In the genomic region with DNA sequence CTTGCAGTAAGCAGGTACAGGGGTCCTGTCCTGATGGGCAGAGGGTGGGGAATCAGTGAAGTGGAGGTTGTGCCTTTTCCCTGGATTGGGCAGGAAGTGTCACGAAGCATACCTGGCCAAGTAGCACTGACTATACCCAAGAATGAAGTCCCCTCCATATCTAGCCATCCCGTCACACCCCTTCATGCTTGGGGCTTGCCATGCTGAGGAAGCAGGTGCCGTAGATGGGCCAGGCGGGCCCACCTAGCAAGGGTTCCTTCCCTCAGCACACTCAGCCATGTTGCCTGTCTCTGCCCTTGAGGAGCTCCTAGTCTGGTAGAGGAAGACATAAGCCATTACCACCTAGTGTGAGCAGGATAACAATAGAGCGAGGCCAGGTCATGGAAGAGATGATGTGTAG, we compare ENCODE assay signal across 21 cellular contexts. TPM values are rescaled to one million over a fixed set of nuclear protein-coding genes. Genes with fewer than 3 reads are reported as not detected.
DNase-seq lines count a peak whose midpoint lies in the region; ATAC-seq, FAIRE-seq and TF ChIP-seq lines count a peak whose summit lies in the region.
"Had no signal": no experiment of that assay in that cellular context is flagged by ENCODE, and none has a peak within 500 bp of the region (broad histone marks: within the 10 kb centered on the region; RNA-seq: fewer than 3 reads in every experiment).

No MANE protein-coding gene starts in this region.

- H3K27me3 ChIP-seq in bronchial epithelial cell (ENCODE audit: control insufficient read depth, insufficient read depth, low read length) (no peaks in the 10 kb centered on the region), sigmoid colon (no peaks in the 10 kb centered on the region), BE2C (no peaks in the 10 kb centered on the region)
- H3K27me3 ChIP-seq: SJCRH30 had no signal

- no peaks in the 10 kb centered on the region for H3K27me3 Mint-ChIP-seq in activated naive CD4-positive, alpha-beta T cell treated with anti-CD3 and anti-CD28 coated beads for 36 hours (ENCODE audit: low read depth)
- no peaks in the 10 kb centered on the region for H3K27me3 Mint-ChIP-seq in Calu3 (ENCODE audit: unreplicated experiment)

- TF ChIP-seq CTCF in Calu3 (IDR thresholded peaks at IDR 0.05; ENCODE audit: unreplicated experiment) (no peak), bronchial epithelial cell (IDR thresholded peaks at IDR 0.05; ENCODE audit: insufficient read depth, low read length, severe bottlenecking) (no peak), sigmoid colon (IDR thresholded peaks at IDR 0.05) (no peak), BE2C (IDR thresholded peaks at IDR 0.05; ENCODE audit: low read depth, low read length) (no peak)

- CTCF ChIA-PET in activated naive CD4-positive, alpha-beta T cell treated with anti-CD3 and anti-CD28 coated beads for 36 hours (lab: Charles Lee) = interaction anchor here (0.9 kb wide), 1 partner anchor 163 kb away, joined by 5 read pairs; no protein-coding TSS in a partner anchor
- CTCF ChIA-PET in Calu3 (lab: Charles Lee) = interaction anchor here (0.5 kb wide), 1 partner anchor 16 kb away, joined by 3 read pairs; no protein-coding TSS in a partner anchor

- H3K9me3 Mint-ChIP-seq in activated naive CD4-positive, alpha-beta T cell treated with anti-CD3 and anti-CD28 coated beads, Interleukin-2, amount 50 U/mL, for 72 hours = no peaks in the 10 kb centered on the region
- no peaks in the 10 kb centered on the region for H3K9me3 Mint-ChIP-seq in activated naive CD4-positive, alpha-beta T cell treated with anti-CD3 and anti-CD28 coated beads for 36 hours
- H3K9me3 Mint-ChIP-seq in Calu3 (ENCODE audit: low read depth, unreplicated experiment) = no peaks in the 10 kb centered on the region

- TF ChIP-seq EP300 in sigmoid colon (IDR thresholded peaks at IDR 0.05) = no peak

- H3K9me3 ChIP-seq in sigmoid colon = no peaks in the 10 kb centered on the region
- H3K9me3 ChIP-seq in BE2C = no peaks in the 10 kb centered on the region
- H3K9me3 ChIP-seq: A549, SJCRH30 had no signal

- H3K36me3 ChIP-seq in bronchial epithelial cell (ENCODE audit: control insufficient read depth, insufficient read depth, low read length) = peaks cover 14% of the 10 kb centered on the region
- peaks cover 0 to 83% (median 34%) of the 10 kb centered on the region in 4 donors for H3K36me3 ChIP-seq in sigmoid colon
- peaks cover 24% of the 10 kb centered on the region for H3K36me3 ChIP-seq in BE2C

- ATAC-seq in activated naive CD4-positive, alpha-beta T cell treated with anti-CD3 and anti-CD28 coated beads, Interleukin-2, amount 50 U/mL, for 72 hours = no peak
- no peak for ATAC-seq in HG03196 (IDR thresholded peaks at IDR 0.05; ENCODE audit: unreplicated experiment)
- no peak for ATAC-seq in HG03108 (IDR thresholded peaks at IDR 0.05; ENCODE audit: unreplicated experiment)
- ATAC-seq: A549, HCT116, PC-3 had no signal

- peaks cover 0 to 17% (median 12%) of the 10 kb centered on the region in 4 donors for H3K4me1 ChIP-seq in sigmoid colon
- peaks cover 3% of the 10 kb centered on the region; the same call in 1 of the 2 replicates for H3K4me1 ChIP-seq in BE2C
- H3K4me1 ChIP-seq: A549, SJCRH30 had no signal

- no peak overlapping the region for H3K4me3 Mint-ChIP-seq in activated naive CD4-positive, alpha-beta T cell treated with anti-CD3 and anti-CD28 coated beads for 36 hours
- H3K4me3 Mint-ChIP-seq in Calu3 (ENCODE audit: low read depth, unreplicated experiment) = no peak overlapping the region

- no peak overlapping the region for H3K27ac ChIP-seq in sigmoid colon
- H3K27ac ChIP-seq: A549, C4-2B, KMS-11, RWPE1, SJCRH30 had no signal

- no TSS peak for BruUV-seq in Calu3 (replicated peaks; lab: Mats Ljungman, UMichigan)

- H3K36me3 Mint-ChIP-seq in activated naive CD4-positive, alpha-beta T cell treated with anti-CD3 and anti-CD28 coated beads, Interleukin-2, amount 50 U/mL, for 72 hours = peaks cover 0 to 4% of the 10 kb centered on the region in 2 donors
- peaks cover 14% of the 10 kb centered on the region for H3K36me3 Mint-ChIP-seq in activated naive CD4-positive, alpha-beta T cell treated with anti-CD3 and anti-CD28 coated beads for 36 hours (ENCODE audit: low read depth)
- H3K36me3 Mint-ChIP-seq in Calu3 (ENCODE audit: insufficient read depth, unreplicated experiment) = peaks cover 39% of the 10 kb centered on the region

- intact Hi-C loops in activated naive CD4-positive, alpha-beta T cell treated with anti-CD3 and anti-CD28 coated beads for 36 hours (cut with micrococcal nuclease) = no loop called here
- intact Hi-C loops in Calu3 (cut with micrococcal nuclease; ENCODE audit: unreplicated experiment) = no loop called here
- intact Hi-C loops in sigmoid colon (cut with DNase I) = no loop called here

- WGBS in sigmoid colon, 2 donors = 95 to 98% methylated on average over 5 of the region's 5 CpGs

- peaks cover 5% of the 10 kb centered on the region for H3K4me1 Mint-ChIP-seq in activated naive CD4-positive, alpha-beta T cell treated with anti-CD3 and anti-CD28 coated beads for 36 hours (ENCODE audit: low read depth)
- peaks cover 17% of the 10 kb centered on the region for H3K4me1 Mint-ChIP-seq in Calu3 (ENCODE audit: low read depth, unreplicated experiment)

- no peak for DNase-seq in activated naive CD4-positive, alpha-beta T cell treated with anti-CD3 and anti-CD28 coated beads, Interleukin-2, amount 50 U/mL, for 72 hours (ENCODE audit: low spot score in 2 of 2)
- no peak for DNase-seq in activated naive CD4-positive, alpha-beta T cell treated with anti-CD3 and anti-CD28 coated beads for 36 hours
- no peak for DNase-seq in Calu3
- no peak for DNase-seq in bronchial epithelial cell (ENCODE audit: low read depth)
- peak; percentile 29 for DNase-seq in sigmoid colon
- no peak for DNase-seq in BE2C
- DNase-seq: DMS79, NCI-H1436, NCI-H2029 treated with DMSO at 0.1 percent for 48 hours, NCI-H2171 treated with DMSO at 0.1 percent for 48 hours, NCI-H446 treated with DMSO at 0.1 percent for 48 hours, NCI-H748 treated with DMSO at 0.1 percent for 48 hours, PC-3, SJCRH30 had no signal

- peak overlapping the region; percentile 41 to 65 for H3K27ac Mint-ChIP-seq in activated naive CD4-positive, alpha-beta T cell treated with anti-CD3 and anti-CD28 coated beads, Interleukin-2, amount 50 U/mL, for 72 hours
- H3K27ac Mint-ChIP-seq in activated naive CD4-positive, alpha-beta T cell treated with anti-CD3 and anti-CD28 coated beads for 36 hours = no peak overlapping the region
- H3K27ac Mint-ChIP-seq in Calu3 (ENCODE audit: unreplicated experiment) = peak overlapping the region; percentile 2

- H3K4me3 ChIP-seq in bronchial epithelial cell (ENCODE audit: low read depth, low read length) (no peak overlapping the region), sigmoid colon (no peak overlapping the region), BE2C (ENCODE audit: low read depth, low read length) (no peak overlapping the region)
- H3K4me3 ChIP-seq: A549, SJCRH30 had no signal

- no peak for TF ChIP-seq POLR2A in sigmoid colon (IDR thresholded peaks at IDR 0.05)

- FAIRE-seq in bronchial epithelial cell (lab: Jason Lieb, UNC) = peak; percentile 83
- FAIRE-seq: A549 had no signal

RNA-seq across cellular contexts. Expression of a gene that starts 33.5 kb away (rescaled TPM):
- 100 to 1,000 TPM; 116 to 125 TPM for total RNA-seq in activated naive CD4-positive, alpha-beta T cell treated with anti-CD3 and anti-CD28 coated beads, Interleukin-2, amount 50 U/mL, for 72 hours
- total RNA-seq in activated naive CD4-positive, alpha-beta T cell treated with anti-CD3 and anti-CD28 coated beads for 36 hours = 100 to 1,000 TPM; 202 to 207 TPM
- 173 and 179 TPM in 2 replicates for total RNA-seq in Calu3 (2022)
- 129 and 171 TPM in 2 replicates for total RNA-seq in bronchial epithelial cell
- 10 to 100 TPM; 44.6 to 52.8 (median 47.4) TPM for total RNA-seq in sigmoid colon
- 10 to 100 TPM; 55.3 to 69.8 (median 63.3) TPM for polyA plus RNA-seq in sigmoid colon
- 125 TPM for polyA plus RNA-seq in BE2C (2012; ENCODE audit: insufficient read depth, insufficient read length, low read depth)
